13 cellular contexts compared by ENCODE assay signal in genomic region chr2:10717630-10718029, GRCh38. TPM values are rescaled to one million over a fixed set of nuclear protein-coding genes. Genes with fewer than 3 reads are reported as not detected.
A peak's percentile ranks its signal among the peaks of the same experiment; 100 is the strongest.
DNase-seq lines count a peak whose midpoint lies in the region; TF ChIP-seq lines count a peak whose summit lies in the region.
"Had no signal": no experiment of that assay in that cellular context is flagged by ENCODE, and none has a peak within 500 bp of the region (broad histone marks: within the 10 kb centered on the region; RNA-seq: fewer than 3 reads in every experiment).

No MANE protein-coding gene starts in this region.

- H3K36me3 ChIP-seq in MG63 (no peaks in the 10 kb centered on the region), neuronal stem cell (replicated peaks in 1 of 2; ENCODE audit: control insufficient read depth in 2 of 2, insufficient read depth in 2 of 2, low read length in 2 of 2) (no peaks in the 10 kb centered on the region)
- H3K36me3 ChIP-seq: BLaER1 treated with 17β-estradiol and CSF1 and Interleukin-3, amounts not matched to agents 10 nM and 100 nM had no signal

- no peak for TF ChIP-seq CTCF in AG09319 (IDR thresholded peaks at IDR 0.05; ENCODE audit: low read depth, low read length)
- TF ChIP-seq CTCF in choroid plexus epithelial cell (conservative IDR thresholded peaks at IDR 0.05; ENCODE audit: low read depth, low read length) = no peak
- TF ChIP-seq CTCF in endothelial cell (IDR thresholded peaks at IDR 0.05; ENCODE audit: unreplicated experiment) = no peak

- H3K4me3 ChIP-seq in MG63 (no peak overlapping the region), choroid plexus epithelial cell (ENCODE audit: low read depth, low read length) (no peak overlapping the region), neuronal stem cell (ENCODE audit: low read length in 2 of 2) (no peak overlapping the region)
- H3K4me3 ChIP-seq: BLaER1 treated with 17β-estradiol and CSF1 and Interleukin-3, amounts not matched to agents 10 nM and 100 nM; body of pancreas had no signal

- no peak overlapping the region for H3K23ac ChIP-seq in neuronal stem cell (ENCODE audit: low read depth, low read length, poor library complexity)

- no peak overlapping the region for H2BK12ac ChIP-seq in neuronal stem cell (ENCODE audit: low read length)

- H3K9me3 ChIP-seq in MG63 (no peaks in the 10 kb centered on the region), neuronal stem cell (replicated peaks in 1 of 2; ENCODE audit: control insufficient read depth in 2 of 2, insufficient read depth in 1 of 2, low read depth in 1 of 2, low read length in 2 of 2) (no peaks in the 10 kb centered on the region)
- H3K9me3 ChIP-seq: BLaER1 treated with 17β-estradiol and CSF1 and Interleukin-3, amounts not matched to agents 10 nM and 100 nM; body of pancreas had no signal

- H2AFZ ChIP-seq in neuronal stem cell (ENCODE audit: low read length) = peak overlapping the region; percentile 24

- H3K4me3 Mint-ChIP-seq in endothelial cell (ENCODE audit: unreplicated experiment) = no peak overlapping the region
- H3K4me3 Mint-ChIP-seq: memory B cell had no signal

- no peak overlapping the region for H2BK5ac ChIP-seq in neuronal stem cell (ENCODE audit: low read length)

- WGBS in neuronal stem cell (ENCODE audit: extremely low coverage in 2 of 2, insufficient read length in 2 of 2, insufficient replicate concordance in 1 of 2), 2 donors = no CpG with 5 or more reads among the region's 4 CpGs

- no peaks in the 10 kb centered on the region for H3K9me3 Mint-ChIP-seq in endothelial cell (ENCODE audit: unreplicated experiment)
- H3K9me3 Mint-ChIP-seq: memory B cell had no signal

- no peak overlapping the region for H3K18ac ChIP-seq in neuronal stem cell (ENCODE audit: low read length)

- H3K79me1 ChIP-seq in neuronal stem cell (ENCODE audit: low read depth, low read length) = no peaks in the 10 kb centered on the region

- H3K4me1 ChIP-seq in neuronal stem cell (ENCODE audit: control insufficient read depth in 2 of 2, insufficient read depth in 1 of 2, low read depth in 1 of 2, low read length in 2 of 2) = peaks cover 4 to 13% of the 10 kb centered on the region in 2 donors

- no peak overlapping the region for H3K14ac ChIP-seq in neuronal stem cell (ENCODE audit: low read length)

- H3K36me3 Mint-ChIP-seq in endothelial cell (ENCODE audit: low read depth, unreplicated experiment) = peaks cover 3% of the 10 kb centered on the region
- H3K36me3 Mint-ChIP-seq: memory B cell had no signal

- DNase-seq in AG09319 (ENCODE audit: extremely low read depth, low read depth) (peak; percentile 29), MG63 (peak; percentile 85), choroid plexus epithelial cell (ENCODE audit: low read depth) (peak; percentile 52), neuronal stem cell (ENCODE audit: low spot score) (no peak), NCI-H446 (lab: John Stamatoyannopoulos, UW) (no peak), endothelial cell (ENCODE audit: low spot score) (no peak), iPS-NIHi11 (ENCODE audit: low spot score) (no peak), medulla oblongata (ENCODE audit: extremely low spot score) (no peak)
- DNase-seq: body of pancreas, NCI-H1417 treated with DMSO at 0.1 percent for 48 hours, T-helper 9 cell had no signal

- no peak overlapping the region for H3K4me2 ChIP-seq in neuronal stem cell (ENCODE audit: insufficient read depth, low read length, poor library complexity, severe bottlenecking)

- H3K4me1 Mint-ChIP-seq in endothelial cell (ENCODE audit: unreplicated experiment) = peaks cover 8% of the 10 kb centered on the region

- H3K27me3 ChIP-seq in MG63 = peaks cover 17% of the 10 kb centered on the region
- peaks cover 18 to 73% (median 33%) of the 10 kb centered on the region in 3 experiments for H3K27me3 ChIP-seq in neuronal stem cell (ENCODE audit: control insufficient read depth in 3 of 3, insufficient read depth in 3 of 3, low read depth in 1 of 3, low read length in 3 of 3)

- no peak overlapping the region for H2BK120ac ChIP-seq in neuronal stem cell (ENCODE audit: low read depth, low read length)

- no peak overlapping the region for H3K9ac ChIP-seq in neuronal stem cell (ENCODE audit: low read depth, low read length, poor library complexity)
- H3K9ac ChIP-seq: BLaER1 treated with 17β-estradiol and CSF1 and Interleukin-3, amounts not matched to agents 10 nM and 100 nM had no signal

- no peak overlapping the region for H3K4ac ChIP-seq in neuronal stem cell (ENCODE audit: low read length)

- H4K91ac ChIP-seq in neuronal stem cell (ENCODE audit: low read depth, low read length, poor library complexity) = no peak overlapping the region

- no peak overlapping the region for H3K27ac Mint-ChIP-seq in endothelial cell (ENCODE audit: unreplicated experiment)
- H3K27ac Mint-ChIP-seq: memory B cell had no signal

- H2BK15ac ChIP-seq in neuronal stem cell (ENCODE audit: low read length) = no peak overlapping the region

- no peak overlapping the region for H3K27ac ChIP-seq in neuronal stem cell (replicated peaks; ENCODE audit: low read length)
- H3K27ac ChIP-seq: BLaER1 treated with 17β-estradiol and CSF1 and Interleukin-3, amounts not matched to agents 10 nM and 100 nM; body of pancreas had no signal

- no peak overlapping the region for H4K8ac ChIP-seq in neuronal stem cell (ENCODE audit: low read depth, low read length)

- H3K27me3 Mint-ChIP-seq in endothelial cell (ENCODE audit: unreplicated experiment) = peaks cover 10% of the 10 kb centered on the region

- H2AK5ac ChIP-seq in neuronal stem cell (ENCODE audit: low read depth, low read length) = no peak overlapping the region

RNA-seq across cellular contexts. Expression of gene ATP6V1C2, which starts 3.8 kb away (rescaled TPM):
- total RNA-seq in MG63 (2014; rRNA removed; shearing (Covaris generic); ENCODE audit: low replicate concordance) = not detected in 2 replicates
- 0.15 TPM for polyA plus RNA-seq in neuronal stem cell (2013, experiment 1 of 2)
- 0.21 TPM for polyA plus RNA-seq in neuronal stem cell (2013, experiment 2 of 2)
- total RNA-seq in endothelial cell (ENCODE audit: unreplicated experiment) = not detected

RNA-seq across cellular contexts. Expression of gene NOL10, which starts 27.9 kb away (rescaled TPM):
- total RNA-seq in MG63 (2014; rRNA removed; shearing (Covaris generic); ENCODE audit: low replicate concordance) = 49.4 and 57.3 TPM in 2 replicates
- polyA plus RNA-seq in neuronal stem cell (2013, experiment 1 of 2) = 15.2 TPM
- polyA plus RNA-seq in neuronal stem cell (2013, experiment 2 of 2) = 15.6 TPM
- 19.6 TPM for total RNA-seq in endothelial cell (ENCODE audit: unreplicated experiment)

Comparison
In these comparisons a context has a peak if more than half of its experiments do, and no peak if none do; other contexts are left out.
1. DNase-seq: peak in AG09319 (single experiment), MG63 (single experiment) and choroid plexus epithelial cell (single experiment); none in neuronal stem cell (single experiment), NCI-H446 (0 of 2), endothelial cell (single experiment), iPS-NIHi11 (single experiment) and medulla oblongata (single experiment).